ENCODE assay signal across 17 cellular contexts in the genomic region with DNA sequence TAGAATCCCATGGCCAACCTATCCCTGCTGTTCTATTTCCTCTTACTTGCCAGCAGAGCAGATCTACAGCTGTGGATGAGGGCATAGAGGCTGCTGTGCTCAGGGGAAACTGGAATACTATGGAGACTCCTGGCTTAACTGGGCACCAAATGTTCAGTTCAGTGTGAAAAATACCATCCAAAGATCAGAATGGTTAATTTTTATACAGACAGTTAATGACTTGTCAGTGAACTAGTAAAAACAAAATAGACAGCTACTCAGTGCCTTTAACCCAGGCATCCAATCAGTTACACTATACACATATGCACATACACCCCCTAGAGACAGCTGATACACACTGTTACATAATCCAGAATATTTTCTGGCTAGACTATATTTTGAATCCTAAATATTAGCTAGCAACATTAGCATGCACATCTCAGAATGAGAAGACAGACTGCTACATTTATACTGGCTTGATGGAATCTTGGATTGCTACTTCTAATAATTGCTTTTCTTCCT.
"Had no signal": no experiment of that assay in that cellular context is flagged by ENCODE, and none has a peak within 500 bp of the region (broad histone marks: within the 10 kb centered on the region; RNA-seq: fewer than 3 reads in every experiment).

No MANE protein-coding gene starts in this region.

- H3K27ac Mint-ChIP-seq: activated CD4-positive, alpha-beta memory T cell treated with anti-CD3 and anti-CD28 coated beads for 36 hours; activated naive CD8-positive, alpha-beta T cell treated with anti-CD3 and anti-CD28 coated beads, Interleukin-2, amount 50 U/mL, for 24 hours; neural progenitor cell had no signal

- FAIRE-seq: astrocyte, frontal cortex, small intestine had no signal

- H3K4me1 ChIP-seq: colonic mucosa, left lung, neural progenitor cell had no signal

- H2AFZ ChIP-seq: neural progenitor cell, parathyroid adenoma had no signal

- H3K9me3 ChIP-seq: colonic mucosa, thyroid gland, vagina had no signal

- H3K27me3 Mint-ChIP-seq: activated CD4-positive, alpha-beta memory T cell treated with anti-CD3 and anti-CD28 coated beads for 36 hours; activated naive CD8-positive, alpha-beta T cell treated with anti-CD3 and anti-CD28 coated beads, Interleukin-2, amount 50 U/mL, for 24 hours had no signal

- ATAC-seq: activated naive CD8-positive, alpha-beta T cell treated with anti-CD3 and anti-CD28 coated beads, Interleukin-2, amount 50 U/mL, for 24 hours; heart right ventricle; left lung; right cardiac atrium had no signal

- H3K4me3 ChIP-seq: colonic mucosa, heart right ventricle, left lung, neural progenitor cell, thyroid gland, vagina had no signal

- H3K4me1 Mint-ChIP-seq: neural progenitor cell had no signal

- H3K27me3 ChIP-seq: colonic mucosa, heart right ventricle, left lung, neural progenitor cell, thyroid gland, vagina had no signal

- H3K4me3 Mint-ChIP-seq: activated CD4-positive, alpha-beta memory T cell treated with anti-CD3 and anti-CD28 coated beads for 36 hours; activated naive CD8-positive, alpha-beta T cell treated with anti-CD3 and anti-CD28 coated beads, Interleukin-2, amount 50 U/mL, for 24 hours; neural progenitor cell had no signal

- H3K9ac ChIP-seq: neural progenitor cell, parathyroid adenoma had no signal

- H3K27ac ChIP-seq: colonic mucosa, heart right ventricle, left lung, neural progenitor cell, parathyroid adenoma, thyroid gland, vagina had no signal

- DNase-seq: activated CD4-positive, alpha-beta memory T cell treated with anti-CD3 and anti-CD28 coated beads for 36 hours; activated naive CD8-positive, alpha-beta T cell treated with anti-CD3 and anti-CD28 coated beads, Interleukin-2, amount 50 U/mL, for 24 hours; activated T-cell treated with anti-CD3 and anti-CD28 coated beads, Interleukin-2, amount 50 U/mL, for 48 hours; colonic mucosa; effector CD4-positive, alpha-beta T cell; heart right ventricle; islet precursor cell; left lung; mesendoderm; right cardiac atrium; small intestine; thyroid gland had no signal

- H3K36me3 ChIP-seq: colonic mucosa, left lung, neural progenitor cell, thyroid gland, vagina had no signal

- H3K4me2 ChIP-seq: neural progenitor cell had no signal
